10 cellular contexts compared by ENCODE assay signal in the genomic region with DNA sequence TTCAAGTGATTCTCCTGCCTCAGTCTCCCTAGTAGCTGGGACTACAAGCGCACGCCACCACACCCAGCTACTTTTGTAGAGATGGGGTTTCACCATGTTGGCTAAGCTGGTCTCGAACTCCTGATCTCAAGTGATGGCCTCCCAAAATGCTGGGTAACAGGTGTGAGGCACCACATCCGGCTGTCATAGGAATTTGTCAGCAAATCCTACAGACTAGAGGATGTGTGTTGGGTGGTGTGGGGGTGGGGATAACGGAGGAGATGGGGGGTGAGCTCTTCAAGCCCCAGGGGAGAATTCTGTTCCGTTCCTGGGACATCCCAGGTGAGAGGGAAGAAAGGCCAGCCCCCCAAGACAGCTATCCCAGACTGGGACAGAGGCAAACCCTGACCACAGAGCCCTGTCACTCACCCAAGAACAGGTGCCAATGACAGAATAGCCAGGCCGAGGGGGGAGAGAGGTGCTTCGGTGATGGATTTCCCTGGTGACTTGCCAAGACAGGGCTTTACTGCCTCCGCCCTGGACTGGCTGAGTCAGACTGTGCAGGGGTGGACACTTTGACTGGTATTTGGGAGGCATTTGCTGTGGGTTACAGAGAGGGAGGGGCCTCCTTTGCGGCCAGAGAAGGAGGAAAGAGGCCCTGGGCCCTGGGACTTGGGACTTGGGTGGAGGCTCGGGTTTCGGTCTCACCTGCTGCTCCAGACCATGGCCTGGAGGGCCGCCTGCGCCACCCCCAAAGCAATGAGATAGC.
DNase-seq lines count a peak whose midpoint lies in the region; ATAC-seq and TF ChIP-seq lines count a peak whose summit lies in the region.
"Had no signal": no experiment of that assay in that cellular context is flagged by ENCODE, and none has a peak within 500 bp of the region (broad histone marks: within the 10 kb centered on the region; RNA-seq: fewer than 3 reads in every experiment).

No MANE protein-coding gene starts in this region.

- no peak overlapping the region for H3K4me3 ChIP-seq in HEK293 (ENCODE audit: low read depth, low read length)

- no peak for ATAC-seq in GM19397 (IDR thresholded peaks at IDR 0.05; ENCODE audit: unreplicated experiment)
- no peak for ATAC-seq in HG03571 (IDR thresholded peaks at IDR 0.05; ENCODE audit: unreplicated experiment)
- no peak for ATAC-seq in GM18520 (IDR thresholded peaks at IDR 0.05; ENCODE audit: unreplicated experiment)
- no peak for ATAC-seq in HG02973 (IDR thresholded peaks at IDR 0.05; ENCODE audit: unreplicated experiment)

- H3K4me1 ChIP-seq in HEK293 (ENCODE audit: control insufficient read depth, insufficient read depth, low read length): peaks cover 4% of the 10 kb centered on the region; the same call in 1 of the 2 replicates

- no peak overlapping the region for H3K27ac ChIP-seq in HEK293 (ENCODE audit: extremely low read depth, low read depth, low read length)
- H3K27ac ChIP-seq: parathyroid adenoma had no signal

- TF ChIP-seq CTCF in HEK293 (tag by site-specific recombination; IDR thresholded peaks at IDR 0.05): no peak

- CTCF ChIA-PET in HEK293 (lab: Yijun Ruan, JAX): interaction anchor here (0.7 to 2.0 kb wide), 2 partner anchors 18 to 391 kb away, joined by 3 to 13 read pairs; no protein-coding TSS in a partner anchor

- POLR2A ChIA-PET in HEK293 (lab: Yijun Ruan, JAX): interaction anchor here (0.7 kb wide), 1 partner anchor 47 kb away, joined by 16 read pairs; no protein-coding TSS in a partner anchor

- no peaks in the 10 kb centered on the region for H3K36me3 ChIP-seq in HEK293 (ENCODE audit: control insufficient read depth in 2 of 2, insufficient read depth in 1 of 2, low read length in 2 of 2)

- H3K9me3 ChIP-seq in HEK293 (ENCODE audit: control insufficient read depth, insufficient read depth, low read depth, low read length): no peaks in the 10 kb centered on the region

- DNase-seq in AG08395 (ENCODE audit: low spot score) (peak; percentile 74), SW480 (ENCODE audit: low spot score) (peak; percentile 95), islet precursor cell (peak; percentile 86)
- DNase-seq: KBM-7 had no signal

TF ChIP-seq in HEK293, 187 proteins besides CTCF, POLR2A, EP300 and RAD21 (continues in another document):
- TF ChIP-seq, protein P1, sequence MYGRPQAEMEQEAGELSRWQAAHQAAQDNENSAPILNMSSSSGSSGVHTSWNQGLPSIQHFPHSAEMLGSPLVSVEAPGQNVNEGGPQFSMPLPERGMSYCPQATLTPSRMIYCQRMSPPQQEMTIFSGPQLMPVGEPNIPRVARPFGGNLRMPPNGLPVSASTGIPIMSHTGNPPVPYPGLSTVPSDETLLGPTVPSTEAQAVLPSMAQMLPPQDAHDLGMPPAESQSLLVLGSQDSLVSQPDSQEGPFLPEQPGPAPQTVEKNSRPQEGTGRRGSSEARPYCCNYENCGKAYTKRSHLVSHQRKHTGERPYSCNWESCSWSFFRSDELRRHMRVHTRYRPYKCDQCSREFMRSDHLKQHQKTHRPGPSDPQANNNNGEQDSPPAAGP (tag by site-specific recombination; IDR thresholded peaks at IDR 0.05): peak; percentile 92
- TF ChIP-seq SP2 (tag by site-specific recombination; IDR thresholded peaks at IDR 0.05) (peak; percentile 38), ZNF791 (tag by site-specific recombination; IDR thresholded peaks at IDR 0.05) (no peak), GLIS1 (tag by site-specific recombination; IDR thresholded peaks at IDR 0.05) (peak; percentile 81), ZNF624 (tag by site-specific recombination; IDR thresholded peaks at IDR 0.05) (no peak), ZNF341 (tag by site-specific recombination; IDR thresholded peaks at IDR 0.05; ENCODE audit: low read depth) (peak; percentile 33; the same call in 1 of the 2 replicates), TSHZ1 (tag by site-specific recombination; IDR thresholded peaks at IDR 0.05; ENCODE audit: borderline replicate concordance) (no peak), EGR2 (tag by site-specific recombination; IDR thresholded peaks at IDR 0.05; ENCODE audit: low read depth) (peak; percentile 82), BCL11B (tag by site-specific recombination; IDR thresholded peaks at IDR 0.05; ENCODE audit: low read depth) (no peak), ZSCAN30 (tag by site-specific recombination; IDR thresholded peaks at IDR 0.05) (no peak), ZNF621 (tag by site-specific recombination; IDR thresholded peaks at IDR 0.05) (no peak)
- TF ChIP-seq, protein P2, sequence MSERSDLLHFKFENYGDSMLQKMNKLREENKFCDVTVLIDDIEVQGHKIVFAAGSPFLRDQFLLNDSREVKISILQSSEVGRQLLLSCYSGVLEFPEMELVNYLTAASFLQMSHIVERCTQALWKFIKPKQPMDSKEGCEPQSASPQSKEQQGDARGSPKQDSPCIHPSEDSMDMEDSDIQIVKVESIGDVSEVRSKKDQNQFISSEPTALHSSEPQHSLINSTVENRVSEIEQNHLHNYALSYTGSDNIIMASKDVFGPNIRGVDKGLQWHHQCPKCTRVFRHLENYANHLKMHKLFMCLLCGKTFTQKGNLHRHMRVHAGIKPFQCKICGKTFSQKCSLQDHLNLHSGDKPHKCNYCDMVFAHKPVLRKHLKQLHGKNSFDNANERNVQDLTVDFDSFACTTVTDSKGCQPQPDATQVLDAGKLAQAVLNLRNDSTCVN (tag by site-specific recombination; optimal IDR thresholded peaks at IDR 0.05): no peak
- TF ChIP-seq, protein P3, sequence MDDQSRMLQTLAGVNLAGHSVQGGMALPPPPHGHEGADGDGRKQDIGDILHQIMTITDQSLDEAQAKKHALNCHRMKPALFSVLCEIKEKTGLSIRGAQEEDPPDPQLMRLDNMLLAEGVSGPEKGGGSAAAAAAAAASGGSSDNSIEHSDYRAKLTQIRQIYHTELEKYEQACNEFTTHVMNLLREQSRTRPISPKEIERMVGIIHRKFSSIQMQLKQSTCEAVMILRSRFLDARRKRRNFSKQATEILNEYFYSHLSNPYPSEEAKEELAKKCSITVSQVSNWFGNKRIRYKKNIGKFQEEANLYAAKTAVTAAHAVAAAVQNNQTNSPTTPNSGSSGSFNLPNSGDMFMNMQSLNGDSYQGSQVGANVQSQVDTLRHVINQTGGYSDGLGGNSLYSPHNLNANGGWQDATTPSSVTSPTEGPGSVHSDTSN (CRISPR knock-in tag; IDR thresholded peaks at IDR 0.05): no peak
- TF ChIP-seq, protein P4, sequence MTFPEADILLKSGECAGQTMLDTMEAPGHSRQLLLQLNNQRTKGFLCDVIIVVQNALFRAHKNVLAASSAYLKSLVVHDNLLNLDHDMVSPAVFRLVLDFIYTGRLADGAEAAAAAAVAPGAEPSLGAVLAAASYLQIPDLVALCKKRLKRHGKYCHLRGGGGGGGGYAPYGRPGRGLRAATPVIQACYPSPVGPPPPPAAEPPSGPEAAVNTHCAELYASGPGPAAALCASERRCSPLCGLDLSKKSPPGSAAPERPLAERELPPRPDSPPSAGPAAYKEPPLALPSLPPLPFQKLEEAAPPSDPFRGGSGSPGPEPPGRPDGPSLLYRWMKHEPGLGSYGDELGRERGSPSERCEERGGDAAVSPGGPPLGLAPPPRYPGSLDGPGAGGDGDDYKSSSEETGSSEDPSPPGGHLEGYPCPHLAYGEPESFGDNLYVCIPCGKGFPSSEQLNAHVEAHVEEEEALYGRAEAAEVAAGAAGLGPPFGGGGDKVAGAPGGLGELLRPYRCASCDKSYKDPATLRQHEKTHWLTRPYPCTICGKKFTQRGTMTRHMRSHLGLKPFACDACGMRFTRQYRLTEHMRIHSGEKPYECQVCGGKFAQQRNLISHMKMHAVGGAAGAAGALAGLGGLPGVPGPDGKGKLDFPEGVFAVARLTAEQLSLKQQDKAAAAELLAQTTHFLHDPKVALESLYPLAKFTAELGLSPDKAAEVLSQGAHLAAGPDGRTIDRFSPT (tag by site-specific recombination; IDR thresholded peaks at IDR 0.05): no peak
- TF ChIP-seq, protein P5, sequence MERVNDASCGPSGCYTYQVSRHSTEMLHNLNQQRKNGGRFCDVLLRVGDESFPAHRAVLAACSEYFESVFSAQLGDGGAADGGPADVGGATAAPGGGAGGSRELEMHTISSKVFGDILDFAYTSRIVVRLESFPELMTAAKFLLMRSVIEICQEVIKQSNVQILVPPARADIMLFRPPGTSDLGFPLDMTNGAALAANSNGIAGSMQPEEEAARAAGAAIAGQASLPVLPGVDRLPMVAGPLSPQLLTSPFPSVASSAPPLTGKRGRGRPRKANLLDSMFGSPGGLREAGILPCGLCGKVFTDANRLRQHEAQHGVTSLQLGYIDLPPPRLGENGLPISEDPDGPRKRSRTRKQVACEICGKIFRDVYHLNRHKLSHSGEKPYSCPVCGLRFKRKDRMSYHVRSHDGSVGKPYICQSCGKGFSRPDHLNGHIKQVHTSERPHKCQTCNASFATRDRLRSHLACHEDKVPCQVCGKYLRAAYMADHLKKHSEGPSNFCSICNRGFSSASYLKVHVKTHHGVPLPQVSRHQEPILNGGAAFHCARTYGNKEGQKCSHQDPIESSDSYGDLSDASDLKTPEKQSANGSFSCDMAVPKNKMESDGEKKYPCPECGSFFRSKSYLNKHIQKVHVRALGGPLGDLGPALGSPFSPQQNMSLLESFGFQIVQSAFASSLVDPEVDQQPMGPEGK (tag by site-specific recombination; IDR thresholded peaks at IDR 0.05): peak; percentile 40; the same call in 1 of the 2 replicates
